Comparison of ENCODE assay signal across 22 cellular contexts in genomic region chr7:21185866-21186265, GRCh38.
"Had no signal": no experiment of that assay in that cellular context is flagged by ENCODE, and none has a peak within 500 bp of the region (broad histone marks: within the 10 kb centered on the region; RNA-seq: fewer than 3 reads in every experiment).

No MANE protein-coding gene starts in this region.

- H3K27ac ChIP-seq: dorsolateral prefrontal cortex, lower lobe of right lung, parathyroid adenoma, suprapubic skin, transverse colon, upper lobe of right lung, uterus had no signal

- FAIRE-seq: frontal cortex, keratinocyte had no signal

- H3K79me2 ChIP-seq: parathyroid adenoma had no signal

- H3K27me3 ChIP-seq: suprapubic skin, transverse colon, upper lobe of right lung, uterus had no signal

- H3K4me1 Mint-ChIP-seq: naive thymus-derived CD8-positive, alpha-beta T cell; stimulated activated naive CD8-positive, alpha-beta T cell treated with anti-CD3 and anti-CD28 coated beads, Interleukin-15, amount 100 ng/mL, for 72 hours had no signal

- H3K4me3 ChIP-seq: lower lobe of right lung, smooth muscle cell, suprapubic skin, transverse colon, upper lobe of right lung, uterus had no signal

- H2AFZ ChIP-seq: parathyroid adenoma had no signal

- H3K36me3 ChIP-seq: lower lobe of right lung, suprapubic skin, transverse colon, upper lobe of right lung, uterus had no signal

- H3K4me1 ChIP-seq: lower lobe of right lung, parathyroid adenoma, suprapubic skin, upper lobe of right lung, uterus had no signal

- H3K27ac Mint-ChIP-seq: naive thymus-derived CD8-positive, alpha-beta T cell; nephron progenitor cell; progenitor cell of endocrine pancreas; stimulated activated naive CD8-positive, alpha-beta T cell treated with anti-CD3 and anti-CD28 coated beads, Interleukin-15, amount 100 ng/mL, for 72 hours had no signal

- H3K4me3 Mint-ChIP-seq: naive thymus-derived CD8-positive, alpha-beta T cell; nephron progenitor cell; stimulated activated naive CD8-positive, alpha-beta T cell treated with anti-CD3 and anti-CD28 coated beads, Interleukin-15, amount 100 ng/mL, for 72 hours had no signal

- H3K4me2 ChIP-seq: smooth muscle cell had no signal

- ATAC-seq: left ventricle myocardium superior; lower lobe of right lung; naive thymus-derived CD8-positive, alpha-beta T cell; sciatic nerve; stimulated activated naive CD8-positive, alpha-beta T cell treated with anti-CD3 and anti-CD28 coated beads, Interleukin-15, amount 100 ng/mL, for 72 hours; upper lobe of right lung had no signal

- H3K9me3 Mint-ChIP-seq: stimulated activated naive CD8-positive, alpha-beta T cell treated with anti-CD3 and anti-CD28 coated beads, Interleukin-15, amount 100 ng/mL, for 72 hours had no signal

- H3K9me3 ChIP-seq: lower lobe of right lung, suprapubic skin, transverse colon, upper lobe of right lung, uterus had no signal

- H3K9ac ChIP-seq: parathyroid adenoma had no signal

- DNase-seq: dorsolateral prefrontal cortex; effector CD4-positive, alpha-beta T cell; left ventricle myocardium superior; lower lobe of right lung; naive thymus-derived CD8-positive, alpha-beta T cell; nephron progenitor cell; stimulated activated CD4-positive, alpha-beta T cell treated with anti-CD3 and anti-CD28 coated beads, Interleukin-12 subunit alpha, Interleukin-12 subunit beta, amount 100 ng/mL, for 4 hours; stimulated activated CD4-positive, alpha-beta T cell treated with anti-CD3 and anti-CD28 coated beads, Interleukin-1b, Interleukin-23, amount 100 ng/mL, for 48 hours; stimulated activated CD4-positive, alpha-beta T cell treated with anti-CD3 and anti-CD28 coated beads, Interleukin-4, amount 100 ng/mL, for 1 hour; stimulated activated CD8-positive, alpha-beta memory T cell treated with anti-CD3 and anti-CD28 coated beads, Interleukin-4, amount 100 ng/mL, for 48 hours; stimulated activated naive CD4-positive, alpha-beta T cell; stimulated activated naive CD8-positive, alpha-beta T cell treated with anti-CD3 and anti-CD28 coated beads, Interleukin-15, amount 100 ng/mL, for 72 hours; transverse colon; upper lobe of right lung; uterus had no signal
